In genomic region chr7:16345979-16346958, GRCh38 we compare ENCODE assay signal across 10 cellular contexts.
A peak's percentile ranks its signal among the peaks of the same experiment; 100 is the strongest.
DNase-seq lines count a peak whose midpoint lies in the region; ATAC-seq and TF ChIP-seq lines count a peak whose summit lies in the region.
"Had no signal": no experiment of that assay in that cellular context is flagged by ENCODE, and none has a peak within 500 bp of the region (broad histone marks: within the 10 kb centered on the region; RNA-seq: fewer than 3 reads in every experiment).

No MANE protein-coding gene starts in this region.

- no peaks in the 10 kb centered on the region for H4K20me1 ChIP-seq in fibroblast of lung (ENCODE audit: control insufficient read depth, extremely low read depth, insufficient read depth, low read length)

- no peaks in the 10 kb centered on the region for H3K27me3 ChIP-seq in fibroblast of lung (ENCODE audit: control insufficient read depth, insufficient read depth, low read length)

- no peak overlapping the region for H3K9ac ChIP-seq in fibroblast of lung (ENCODE audit: insufficient read depth, low read length)

- H3K79me2 ChIP-seq in fibroblast of lung (ENCODE audit: control insufficient read depth, insufficient read depth, low read length) = no peaks in the 10 kb centered on the region

- no peaks in the 10 kb centered on the region for H3K9me3 ChIP-seq in fibroblast of lung (ENCODE audit: control insufficient read depth, insufficient read depth, low read depth, low read length)

- H3K27ac ChIP-seq in fibroblast of lung (ENCODE audit: insufficient read depth, low read length) = no peak overlapping the region

- H3K4me2 ChIP-seq in fibroblast of lung (ENCODE audit: extremely low read depth, insufficient read depth, low read length) = no peak overlapping the region

- H3K4me3 ChIP-seq in fibroblast of lung (replicated peaks in 1 of 4; ENCODE audit: control extremely low read depth in 1 of 4, insufficient read depth in 1 of 4, low read depth in 3 of 4, low read length in 4 of 4) = no peak overlapping the region

- no peak for TF ChIP-seq CTCF in fibroblast of lung (conservative IDR thresholded peaks at IDR 0.05 in 1 of 2, IDR thresholded peaks at IDR 0.05 in 1 of 2; ENCODE audit: low read depth in 1 of 2, low read length in 2 of 2)

- H2AFZ ChIP-seq in fibroblast of lung (ENCODE audit: low read length) = no peak overlapping the region

- peak; percentile 68 for ATAC-seq in GM21423 (IDR thresholded peaks at IDR 0.05; ENCODE audit: unreplicated experiment)
- ATAC-seq in GM21737 (IDR thresholded peaks at IDR 0.05; ENCODE audit: unreplicated experiment) = no peak

- no peaks in the 10 kb centered on the region for H3K36me3 ChIP-seq in fibroblast of lung (ENCODE audit: control insufficient read depth, insufficient read depth, low read length)

- DNase-seq in AG08395 (ENCODE audit: low spot score) (peak; percentile 76), LHCN-M2 (ENCODE audit: low read depth) (peak; percentile 94), fibroblast of lung (ENCODE audit: low read depth in 2 of 2) (peak; percentile 55 to 95), NAMALWA (ENCODE audit: low spot score) (no peak), T-helper 9 cell (no peak), activated gamma-delta T cell treated with Interleukin-2 at 50 U/mL for 16 hours (no peak)
- DNase-seq: DND-41, NCI-H1417 had no signal

- H3K4me1 ChIP-seq in fibroblast of lung (ENCODE audit: control insufficient read depth, extremely low read depth, insufficient read depth, low read length) = peaks cover 2% of the 10 kb centered on the region

Comparison
In these comparisons a context has a peak if more than half of its experiments do, and no peak if none do; other contexts are left out.
1. DNase-seq: peak in AG08395 (single experiment), LHCN-M2 (single experiment) and fibroblast of lung (2 of 2); none in NAMALWA (single experiment), T-helper 9 cell (single experiment) and activated gamma-delta T cell treated with Interleukin-2 at 50 U/mL for 16 hours (single experiment).